In the genomic region with DNA sequence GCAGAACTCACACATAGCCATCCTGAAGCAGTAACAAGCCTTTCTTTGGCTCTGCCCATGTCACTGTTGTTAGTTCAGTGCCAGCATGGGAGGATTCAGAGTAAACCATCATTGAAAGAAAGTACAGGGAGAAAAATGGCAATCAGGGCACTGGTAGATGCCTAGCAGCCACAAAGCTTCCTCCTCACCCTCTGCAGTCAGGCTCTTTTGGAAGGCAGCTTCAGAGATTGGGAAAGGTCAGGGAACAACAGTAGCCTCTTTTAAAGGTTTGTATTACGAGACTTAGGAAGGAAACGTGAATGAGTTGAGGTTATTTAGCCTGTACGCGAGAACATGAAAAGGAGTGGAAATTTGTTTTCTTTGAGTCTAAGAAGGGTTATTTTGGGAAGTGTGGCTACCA, we compare ENCODE assay signal across 1 cellular context.
TF ChIP-seq lines count a peak whose summit lies in the region.

No MANE protein-coding gene starts in this region.

TF ChIP-seq in WTC11, 78 proteins besides CTCF, POLR2A, EP300 and RAD21 (continued from another document):
- TF ChIP-seq, protein P1, sequence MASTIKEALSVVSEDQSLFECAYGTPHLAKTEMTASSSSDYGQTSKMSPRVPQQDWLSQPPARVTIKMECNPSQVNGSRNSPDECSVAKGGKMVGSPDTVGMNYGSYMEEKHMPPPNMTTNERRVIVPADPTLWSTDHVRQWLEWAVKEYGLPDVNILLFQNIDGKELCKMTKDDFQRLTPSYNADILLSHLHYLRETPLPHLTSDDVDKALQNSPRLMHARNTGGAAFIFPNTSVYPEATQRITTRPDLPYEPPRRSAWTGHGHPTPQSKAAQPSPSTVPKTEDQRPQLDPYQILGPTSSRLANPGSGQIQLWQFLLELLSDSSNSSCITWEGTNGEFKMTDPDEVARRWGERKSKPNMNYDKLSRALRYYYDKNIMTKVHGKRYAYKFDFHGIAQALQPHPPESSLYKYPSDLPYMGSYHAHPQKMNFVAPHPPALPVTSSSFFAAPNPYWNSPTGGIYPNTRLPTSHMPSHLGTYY (CRISPR knock-in tag; IDR thresholded peaks at IDR 0.05), result no peak
